ENCODE assay signal across 8 cellular contexts in the genomic region with DNA sequence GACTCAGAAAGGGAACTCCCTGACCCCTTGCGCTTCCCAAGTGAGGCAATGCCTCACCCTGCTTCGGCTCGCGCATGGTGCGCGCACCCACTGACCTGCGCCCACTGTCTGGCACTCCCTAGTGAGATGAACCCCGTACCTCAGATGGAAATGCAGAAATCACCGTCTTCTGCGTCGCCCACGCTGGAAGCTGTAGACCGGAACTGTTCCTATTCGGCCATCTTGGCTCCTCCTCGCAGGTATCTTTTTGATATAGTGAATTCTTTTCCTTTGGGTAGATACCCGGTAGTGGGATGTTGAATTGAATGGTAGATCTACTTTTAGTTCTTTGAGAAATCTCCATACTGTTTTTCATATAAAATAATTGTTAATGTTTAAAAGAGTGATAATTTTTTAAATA. TPM values are rescaled to one million over a fixed set of nuclear protein-coding genes. Genes with fewer than 3 reads are reported as not detected.
DNase-seq lines count a peak whose midpoint lies in the region; ATAC-seq, FAIRE-seq and TF ChIP-seq lines count a peak whose summit lies in the region.
"Not testable (repeated sequence)": the region's sequence is repeated elsewhere in the genome, so short reads cannot be mapped to it uniquely, and the experiment has no call there.

No MANE protein-coding gene starts in this region.

- not testable (repeated sequence) for TF ChIP-seq CTCF in Caco-2 (IDR thresholded peaks at IDR 0.05; ENCODE audit: insufficient read depth in 1 of 2, low read depth in 1 of 2, low read length in 1 of 2, severe bottlenecking in 1 of 2, unreplicated experiment in 1 of 2); HFFc6 (IDR thresholded peaks at IDR 0.05); K562 (IDR thresholded peaks at IDR 0.05 in 2 of 3, conservative IDR thresholded peaks at IDR 0.05 in 1 of 3; ENCODE audit: insufficient read depth in 2 of 3, low read depth in 1 of 3, low read length in 3 of 3); cardiac muscle cell (IDR thresholded peaks at IDR 0.05; ENCODE audit: low read depth, low read length); mesothelial cell of epicardium (IDR thresholded peaks at IDR 0.05; ENCODE audit: unreplicated experiment); smooth muscle cell (IDR thresholded peaks at IDR 0.05; ENCODE audit: borderline replicate concordance, insufficient read depth, poor library complexity, severe bottlenecking)

- intact Hi-C loops in Caco-2 (cut with micrococcal nuclease; ENCODE audit: unreplicated experiment); K562 (cut with micrococcal nuclease): not testable (repeated sequence)

- BruUV-seq in Caco-2 (replicated peaks; lab: Mats Ljungman, UMichigan) = TSS peak; percentile 42
- BruUV-seq in K562 (replicated peaks; lab: Mats Ljungman, UMichigan) = TSS peak; percentile 57

- H3F3A ChIP-seq in smooth muscle cell (ENCODE audit: low read depth) = not testable (repeated sequence)

- H3K79me2 ChIP-seq in K562 (ENCODE audit: control insufficient read depth, insufficient read depth, low read length) = peaks cover 36% of the 10 kb centered on the region
- not testable (repeated sequence) for H3K79me2 ChIP-seq in smooth muscle cell (ENCODE audit: low read depth)

- H3K36me3 Mint-ChIP-seq in Caco-2 (ENCODE audit: insufficient read depth, unreplicated experiment); HFFc6 (ENCODE audit: low read depth); mesothelial cell of epicardium: not testable (repeated sequence)

- not testable (repeated sequence) for TF ChIP-seq EP300 in K562 (IDR thresholded peaks at IDR 0.05; ENCODE audit: low read length)

- not testable (repeated sequence) for FAIRE-seq in K562 (lab: Jason Lieb, UNC)

- ATAC-seq in K562 = peak; percentile 73

- H3K4me3 ChIP-seq in Caco-2 (ENCODE audit: low read depth, low read length) = peak overlapping the region; percentile 45
- peak overlapping the region; percentile 31 for H3K4me3 ChIP-seq in K562
- H3K4me3 ChIP-seq in cardiac muscle cell = peak overlapping the region; percentile 8
- peak overlapping the region; percentile 31 for H3K4me3 ChIP-seq in smooth muscle cell

- WGBS in K562 (ENCODE audit: insufficient coverage, low coverage, missing lambda C conversion rate) = 0% methylated on average over 9 of the region's 16 CpGs
- 87% methylated on average over 16 of the region's 16 CpGs for WGBS in smooth muscle cell (ENCODE audit: low lambda C conversion rate)

- CTCF ChIA-PET in Caco-2 (lab: Charles Lee); K562 (lab: Yijun Ruan, JAX; ENCODE audit: low intra/inter-chr PET ratio): not testable (repeated sequence)

- not testable (repeated sequence) for H3K4me1 Mint-ChIP-seq in Caco-2 (ENCODE audit: low read depth, unreplicated experiment); HFFc6 (ENCODE audit: low read depth); mesothelial cell of epicardium

- not testable (repeated sequence) for H3K9me1 ChIP-seq in K562 (ENCODE audit: control insufficient read depth, insufficient read depth, low read length)

- H3K36me3 ChIP-seq in Caco-2 (ENCODE audit: control insufficient read depth, insufficient read depth, low read length); K562 (ENCODE audit: control insufficient read depth, insufficient read depth, low read length); cardiac muscle cell; smooth muscle cell (ENCODE audit: low read depth): not testable (repeated sequence)

- peak; percentile 47 to 54 for DNase-seq in Caco-2
- DNase-seq in HFFc6; cardiac muscle cell (ENCODE audit: low read depth in 1 of 2, low spot score in 1 of 2); mesothelial cell of epicardium (ENCODE audit: low spot score in 2 of 2, unreplicated experiment in 2 of 2); smooth muscle cell (lab: John Stamatoyannopoulos, UW; ENCODE audit: unreplicated experiment): not testable (repeated sequence)
- peak; percentile 53 for DNase-seq in NCI-H2227 (lab: John Stamatoyannopoulos, UW; ENCODE audit: unreplicated experiment)
- DNase-seq in NCI-H82 (lab: John Stamatoyannopoulos, UW) = peak; percentile 50
- DNase-seq in K562 (ENCODE audit: extremely low read depth in 1 of 4, low spot score in 3 of 4) = peak in 2 of 4 experiments; percentile 7 to 66

- peak overlapping the region; percentile 76 to 81; a peak in 3 of 4 replicates for H3K9ac ChIP-seq in K562 (ENCODE audit: insufficient read depth in 1 of 2, low read depth in 2 of 2, low read length in 2 of 2)
- H3K9ac ChIP-seq in smooth muscle cell (ENCODE audit: low read depth) = not testable (repeated sequence)

- H3K9me3 Mint-ChIP-seq in Caco-2 (ENCODE audit: unreplicated experiment); HFFc6; mesothelial cell of epicardium: not testable (repeated sequence)

- H3K4me1 ChIP-seq in Caco-2; K562 (replicated peaks in 1 of 2; ENCODE audit: control insufficient read depth in 2 of 2, insufficient read depth in 2 of 2, low read length in 2 of 2); cardiac muscle cell (ENCODE audit: low read depth); smooth muscle cell (ENCODE audit: low read depth): not testable (repeated sequence)

- H3K4me3 Mint-ChIP-seq in Caco-2 (ENCODE audit: unreplicated experiment) (peak overlapping the region; percentile 88), HFFc6 (peak overlapping the region; percentile 65; the same call in 1 of the 2 replicates), mesothelial cell of epicardium (peak overlapping the region; percentile 64)

- not testable (repeated sequence) for H3K27me3 Mint-ChIP-seq in Caco-2 (ENCODE audit: insufficient read depth, unreplicated experiment); HFFc6 (ENCODE audit: insufficient read depth); mesothelial cell of epicardium (ENCODE audit: low read depth)

- peak overlapping the region; percentile 68; the same call in 1 of the 2 replicates for H3K4me2 ChIP-seq in K562 (ENCODE audit: insufficient read depth, low read length)
- peak overlapping the region; percentile 60 for H3K4me2 ChIP-seq in smooth muscle cell

- not testable (repeated sequence) for H3K27me3 ChIP-seq in Caco-2 (replicated peaks; ENCODE audit: control insufficient read depth, insufficient read depth, low read length); K562 (ENCODE audit: control insufficient read depth in 2 of 2, insufficient read depth in 2 of 2, low read length in 2 of 2); cardiac muscle cell; smooth muscle cell (ENCODE audit: low read depth)

- H3K27ac ChIP-seq in K562 (ENCODE audit: extremely low read depth, low read depth, low read length) = peak overlapping the region; percentile 76
- H3K27ac ChIP-seq in cardiac muscle cell; smooth muscle cell (ENCODE audit: low read depth): not testable (repeated sequence)

- H4K20me1 ChIP-seq in K562 (replicated peaks; ENCODE audit: control insufficient read depth, insufficient read depth, low read length); smooth muscle cell (ENCODE audit: low read depth): not testable (repeated sequence)

- peak overlapping the region; percentile 83 for H2AFZ ChIP-seq in K562 (ENCODE audit: low read depth, low read length)
- not testable (repeated sequence) for H2AFZ ChIP-seq in smooth muscle cell (ENCODE audit: low read depth)

- TF ChIP-seq RAD21 in K562 (CRISPR knock-in tag; conservative IDR thresholded peaks at IDR 0.05 in 1 of 2, IDR thresholded peaks at IDR 0.05 in 1 of 2) = not testable (repeated sequence)

- in situ Hi-C loops in K562 (cut with MboI) = not testable (repeated sequence)

- POLR2A ChIA-PET in Caco-2 (lab: Charles Lee); K562 (lab: Yijun Ruan, JAX): not testable (repeated sequence)

- TF ChIP-seq POLR2A in K562 (conservative IDR thresholded peaks at IDR 0.05) = peak; percentile 73

- not testable (repeated sequence) for H3K9me3 ChIP-seq in Caco-2; K562 (replicated peaks; ENCODE audit: control insufficient read depth, insufficient read depth, low read depth, low read length); cardiac muscle cell (ENCODE audit: low read depth); smooth muscle cell (replicated peaks; ENCODE audit: low read depth)

- peak overlapping the region; percentile 97 for H3K27ac Mint-ChIP-seq in Caco-2 (ENCODE audit: unreplicated experiment)
- not testable (repeated sequence) for H3K27ac Mint-ChIP-seq in HFFc6, mesothelial cell of epicardium

RNA-seq across cellular contexts. Expression of a gene that starts 57.9 kb away (rescaled TPM):
- total RNA-seq in Caco-2 (2022) = 30.3 and 36.9 TPM in 2 replicates
- 10 to 100 TPM; 11.3 to 36.5 (median 28.8) TPM for total RNA-seq in HFFc6 (2021; fragmentation: NEBNext Ultra II Directional; extraction: Animal tissue kit (Norgen Biotek cat#: 25700))
- 23.9 and 124 TPM in 2 replicates for total RNA-seq in K562 (2011; cell fraction: chromatin; rRNA removed; ENCODE audit: low replicate concordance)
- 7.5 and 10.0 TPM in 2 replicates for total RNA-seq in K562 (2011; cell fraction: nucleolus; rRNA removed)
- 32.5 and 49.3 TPM in 2 replicates for total RNA-seq in K562 (2011; cell fraction: nucleoplasm; rRNA removed)
- total RNA-seq in K562 (2014; rRNA removed) = 25.7 and 27.4 TPM in 2 replicates
- 53.2 and 63.2 TPM in 2 replicates for total RNA-seq in K562 (2014; rRNA removed; fragmentation: Illumina TruSeq; extraction: Trizol)
- total RNA-seq in K562 (2015; rRNA removed; fragmentation: Illumina TruSeq; extraction: Trizol) = 43.8 and 50.5 TPM in 2 replicates
- total RNA-seq in K562 (2021) = 36.7 and 38.8 TPM in 2 replicates
- 15.8 and 21.7 TPM in 2 replicates for polyA plus RNA-seq in K562 (2011; rRNA removed)
- 1.1 and 2.9 TPM in 2 replicates for polyA plus RNA-seq in K562 (2011; cell fraction: cytosol; rRNA removed)
- polyA plus RNA-seq in K562 (2011; cell fraction: nucleus; rRNA removed) = 9.8 and 17.8 TPM in 2 replicates
- polyA plus RNA-seq in K562 (2012) = 15.9 and 22.1 TPM in 2 replicates
- polyA plus RNA-seq in K562 (2014; fragmentation: Illumina TruSeq; extraction: Trizol) = 27.2 and 33.6 TPM in 2 replicates
- 10 to 100 TPM in 1 of 2 experiments, 1 to 10 TPM in 1; 9.9 to 16.7 TPM for polyA plus RNA-seq in K562 (2014; fragmentation: Nextera tagmentation; extraction: Ambion mirVana)
- polyA plus RNA-seq in K562 (2014; rRNA removed) = 21.6 and 25.3 TPM in 2 replicates
- polyA minus RNA-seq in K562 (2011; rRNA and poly(A)+ RNA removed) = 58.4 and 78.6 TPM in 2 replicates
- 9.4 and 11.5 TPM in 2 replicates for polyA minus RNA-seq in K562 (2011; cell fraction: cytosol; rRNA and poly(A)+ RNA removed)
- polyA minus RNA-seq in K562 (2011; cell fraction: nucleus; rRNA and poly(A)+ RNA removed) = 40.3 and 62.6 TPM in 2 replicates
- total RNA-seq in cardiac muscle cell = 1.1 and 16.4 TPM in 2 replicates
- polyA plus RNA-seq in cardiac muscle cell = 3.5 and 19.2 TPM in 2 replicates
- 13.3 to 15.6 TPM (median 14.2 TPM) in 3 replicates for total RNA-seq in mesothelial cell of epicardium
- 5.6 and 6.9 TPM in 2 replicates for total RNA-seq in smooth muscle cell
- polyA plus RNA-seq in smooth muscle cell = 2.4 and 4.6 TPM in 2 replicates
